In the genomic region with DNA sequence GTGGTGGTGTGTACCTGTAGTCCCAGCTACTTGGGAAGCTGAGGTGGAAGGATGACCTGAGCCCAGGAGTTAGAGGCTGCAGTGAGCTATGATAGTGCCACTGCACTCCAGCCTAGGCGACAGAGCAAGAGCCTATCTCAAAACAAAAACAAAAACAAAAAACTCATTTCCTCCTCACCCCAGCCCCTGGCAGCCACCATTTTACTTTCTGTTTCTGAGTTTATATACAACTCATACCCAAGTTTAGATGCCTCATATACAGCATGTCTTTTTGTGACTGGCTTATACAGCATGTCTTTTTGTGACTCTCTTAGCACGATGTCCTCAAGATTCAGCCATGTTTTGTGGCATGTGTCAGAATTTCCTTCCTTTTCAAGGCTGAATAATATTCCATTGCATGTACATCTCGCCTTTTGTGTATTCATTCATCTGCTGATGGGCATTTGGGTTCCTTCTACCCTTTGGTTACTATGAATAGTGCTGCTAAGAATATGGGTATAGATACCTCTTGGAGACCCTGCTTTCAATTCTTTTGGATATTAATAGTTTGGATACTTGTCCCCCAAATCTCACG, we compare ENCODE assay signal across 27 cellular contexts. TPM values are rescaled to one million over a fixed set of nuclear protein-coding genes. Genes with fewer than 3 reads are reported as not detected.
"Had no signal": no experiment of that assay in that cellular context is flagged by ENCODE, and none has a peak within 500 bp of the region (broad histone marks: within the 10 kb centered on the region; RNA-seq: fewer than 3 reads in every experiment).

No MANE protein-coding gene starts in this region.

- H3K4me3 Mint-ChIP-seq: activated naive CD8-positive, alpha-beta T cell treated with anti-CD3 and anti-CD28 coated beads, Interleukin-2, amount 10 ng/mL, durations not matched to agents 7 days and 5 days; activated T-cell treated with anti-CD3 and anti-CD28 coated beads, Interleukin-2, amount 50 U/mL, for 4 hours; immature natural killer cell; mesothelial cell of epicardium; natural killer cell; type B pancreatic cell; WTC11 had no signal

- H3K27ac Mint-ChIP-seq: activated naive CD8-positive, alpha-beta T cell treated with anti-CD3 and anti-CD28 coated beads, Interleukin-2, amount 10 ng/mL, durations not matched to agents 7 days and 5 days; mesothelial cell of epicardium; progenitor cell of endocrine pancreas; type B pancreatic cell; WTC11 had no signal

- H3K9me3 Mint-ChIP-seq: activated naive CD8-positive, alpha-beta T cell treated with anti-CD3 and anti-CD28 coated beads, Interleukin-2, amount 10 ng/mL, durations not matched to agents 7 days and 5 days; activated T-cell treated with anti-CD3 and anti-CD28 coated beads, Interleukin-2, amount 50 U/mL, for 4 hours; immature natural killer cell; natural killer cell; type B pancreatic cell had no signal

- H3K36me3 Mint-ChIP-seq: natural killer cell had no signal

- H3K9me3 ChIP-seq: esophagus muscularis mucosa, SJSA1, thoracic aorta had no signal

- ATAC-seq: activated T-cell treated with anti-CD3 and anti-CD28 coated beads, Interleukin-2, amount 50 U/mL, for 4 hours; left lobe of liver; natural killer cell; WTC11 had no signal

- H3K27me3 Mint-ChIP-seq: activated naive CD8-positive, alpha-beta T cell treated with anti-CD3 and anti-CD28 coated beads, Interleukin-2, amount 10 ng/mL, durations not matched to agents 7 days and 5 days; progenitor cell of endocrine pancreas; type B pancreatic cell had no signal

- H3K4me3 ChIP-seq: coronary artery, esophagus muscularis mucosa, hepatocyte, lung, SJSA1, thoracic aorta had no signal

- DNase-seq: activated CD4-positive, alpha-beta T cell treated with anti-CD3 and anti-CD28 coated beads, Interleukin-2, amount 50 U/mL, for 4 hours; activated naive CD8-positive, alpha-beta T cell treated with anti-CD3 and anti-CD28 coated beads, Interleukin-2, amount 10 ng/mL, durations not matched to agents 7 days and 5 days; activated T-cell treated with anti-CD3 and anti-CD28 coated beads, Interleukin-2, amount 50 U/mL, for 4 hours; amygdala; cerebellar nuclear complex; glutamatergic neuron; immature natural killer cell; natural killer cell; retina; stimulated activated CD4-positive, alpha-beta T cell treated with anti-CD3 and anti-CD28 coated beads, Interleukin-2, amount 100 ng/mL, for 48 hours; stimulated activated CD8-positive, alpha-beta memory T cell treated with anti-CD3 and anti-CD28 coated beads, Interleukin-4, amount 100 ng/mL, for 48 hours; stimulated activated naive CD4-positive, alpha-beta T cell; T1000 had no signal

- H3K27ac ChIP-seq: coronary artery, esophagus muscularis mucosa, hepatocyte, SJSA1, thoracic aorta had no signal

- H3K27me3 ChIP-seq: esophagus muscularis mucosa, hepatocyte, SJSA1 had no signal

RNA-seq across cellular contexts. Expression of gene SHISAL2A, which starts 50.5 kb away (rescaled TPM):
- total RNA-seq: frontal cortex, kidney epithelial cell, osteoblast, SJSA1 had no signal
